Comparison of ENCODE assay signal across 8 cellular contexts in genomic region chr3:141646760-141647561, GRCh38.
DNase-seq lines count a peak whose midpoint lies in the region; ATAC-seq, FAIRE-seq and TF ChIP-seq lines count a peak whose summit lies in the region.
"Had no signal": no experiment of that assay in that cellular context is flagged by ENCODE, and none has a peak within 500 bp of the region (broad histone marks: within the 10 kb centered on the region; RNA-seq: fewer than 3 reads in every experiment).

No MANE protein-coding gene starts in this region.

- no peak overlapping the region for H3K27ac Mint-ChIP-seq in effector memory CD8-positive, alpha-beta T cell

- TF ChIP-seq CTCF in HEK293 (tag by site-specific recombination; IDR thresholded peaks at IDR 0.05) = no peak
- no peak for TF ChIP-seq CTCF in bronchial epithelial cell (IDR thresholded peaks at IDR 0.05; ENCODE audit: insufficient read depth, low read length, severe bottlenecking)

- no peaks in the 10 kb centered on the region for H3K27me3 ChIP-seq in bronchial epithelial cell (ENCODE audit: control insufficient read depth, insufficient read depth, low read length)

- peaks cover 2 to 5% of the 10 kb centered on the region in 2 donors for H3K4me1 Mint-ChIP-seq in effector memory CD8-positive, alpha-beta T cell (ENCODE audit: low read depth in 2 of 2)

- H3K36me3 ChIP-seq in HEK293 (ENCODE audit: control insufficient read depth in 2 of 2, insufficient read depth in 1 of 2, low read length in 2 of 2) (no peaks in the 10 kb centered on the region), bronchial epithelial cell (ENCODE audit: control insufficient read depth, insufficient read depth, low read length) (no peaks in the 10 kb centered on the region)

- no peaks in the 10 kb centered on the region for H3K4me1 ChIP-seq in HEK293 (ENCODE audit: control insufficient read depth, insufficient read depth, low read length)

- H3K4me3 Mint-ChIP-seq in effector memory CD8-positive, alpha-beta T cell = no peak overlapping the region

- DNase-seq in NCI-H510A treated with DMSO at 0.1 percent for 48 hours (lab: John Stamatoyannopoulos, UW) (peak; percentile 32), bronchial epithelial cell (ENCODE audit: low read depth) (peak; percentile 72), mucosa of gallbladder (ENCODE audit: low spot score) (peak; percentile 56), midbrain (lab: John Stamatoyannopoulos, UW) (no peak)
- DNase-seq in effector memory CD8-positive, alpha-beta T cell = no peak

- FAIRE-seq in bronchial epithelial cell (lab: Jason Lieb, UNC) = no peak

- no peaks in the 10 kb centered on the region for H3K9me3 ChIP-seq in HEK293 (ENCODE audit: control insufficient read depth, insufficient read depth, low read depth, low read length)

- no peak overlapping the region for H3K27ac ChIP-seq in HEK293 (ENCODE audit: extremely low read depth, low read depth, low read length)
- H3K27ac ChIP-seq: KMS-11 had no signal

- no peak for ATAC-seq in GM21717 (IDR thresholded peaks at IDR 0.05; ENCODE audit: unreplicated experiment)
- no peak for ATAC-seq in effector memory CD8-positive, alpha-beta T cell (replicated peaks)

- H3K4me3 ChIP-seq in HEK293 (ENCODE audit: low read depth, low read length) = no peak overlapping the region
- no peak overlapping the region for H3K4me3 ChIP-seq in bronchial epithelial cell (ENCODE audit: low read depth, low read length)

- no peaks in the 10 kb centered on the region for H3K36me3 Mint-ChIP-seq in effector memory CD8-positive, alpha-beta T cell (ENCODE audit: insufficient read depth)

- POLR2A ChIA-PET in HEK293 (lab: Yijun Ruan, JAX) = no interaction called here

- CTCF ChIA-PET in HEK293 (lab: Yijun Ruan, JAX) = no interaction called here

- H3K9me3 Mint-ChIP-seq in effector memory CD8-positive, alpha-beta T cell = no peaks in the 10 kb centered on the region

- H3K27me3 Mint-ChIP-seq in effector memory CD8-positive, alpha-beta T cell = no peaks in the 10 kb centered on the region

TF ChIP-seq in HEK293, 187 proteins besides CTCF, POLR2A, EP300 and RAD21:
- TF ChIP-seq ZBTB17 (tag by site-specific recombination; IDR thresholded peaks at IDR 0.05) (peak; percentile 35; the same call in 1 of the 2 replicates), ZBTB21 (tag by site-specific recombination; IDR thresholded peaks at IDR 0.05) (no peak), ZNF626 (tag by site-specific recombination; IDR thresholded peaks at IDR 0.05) (no peak), TSHZ1 (tag by site-specific recombination; IDR thresholded peaks at IDR 0.05; ENCODE audit: borderline replicate concordance) (no peak), HOXA7 (CRISPR knock-in tag; IDR thresholded peaks at IDR 0.05; ENCODE audit: borderline replicate concordance) (no peak), ZNF404 (tag by site-specific recombination; IDR thresholded peaks at IDR 0.05) (no peak), ZNF76 (tag by site-specific recombination; IDR thresholded peaks at IDR 0.05; ENCODE audit: borderline replicate concordance, low read depth) (0 out of 2 replicates have a peak, but pooled peaks have one; percentile 31), ZNF335 (tag by site-specific recombination; conservative IDR thresholded peaks at IDR 0.05) (peak; percentile 31; the same call in 1 of the 2 replicates)
- TF ChIP-seq, protein P1, sequence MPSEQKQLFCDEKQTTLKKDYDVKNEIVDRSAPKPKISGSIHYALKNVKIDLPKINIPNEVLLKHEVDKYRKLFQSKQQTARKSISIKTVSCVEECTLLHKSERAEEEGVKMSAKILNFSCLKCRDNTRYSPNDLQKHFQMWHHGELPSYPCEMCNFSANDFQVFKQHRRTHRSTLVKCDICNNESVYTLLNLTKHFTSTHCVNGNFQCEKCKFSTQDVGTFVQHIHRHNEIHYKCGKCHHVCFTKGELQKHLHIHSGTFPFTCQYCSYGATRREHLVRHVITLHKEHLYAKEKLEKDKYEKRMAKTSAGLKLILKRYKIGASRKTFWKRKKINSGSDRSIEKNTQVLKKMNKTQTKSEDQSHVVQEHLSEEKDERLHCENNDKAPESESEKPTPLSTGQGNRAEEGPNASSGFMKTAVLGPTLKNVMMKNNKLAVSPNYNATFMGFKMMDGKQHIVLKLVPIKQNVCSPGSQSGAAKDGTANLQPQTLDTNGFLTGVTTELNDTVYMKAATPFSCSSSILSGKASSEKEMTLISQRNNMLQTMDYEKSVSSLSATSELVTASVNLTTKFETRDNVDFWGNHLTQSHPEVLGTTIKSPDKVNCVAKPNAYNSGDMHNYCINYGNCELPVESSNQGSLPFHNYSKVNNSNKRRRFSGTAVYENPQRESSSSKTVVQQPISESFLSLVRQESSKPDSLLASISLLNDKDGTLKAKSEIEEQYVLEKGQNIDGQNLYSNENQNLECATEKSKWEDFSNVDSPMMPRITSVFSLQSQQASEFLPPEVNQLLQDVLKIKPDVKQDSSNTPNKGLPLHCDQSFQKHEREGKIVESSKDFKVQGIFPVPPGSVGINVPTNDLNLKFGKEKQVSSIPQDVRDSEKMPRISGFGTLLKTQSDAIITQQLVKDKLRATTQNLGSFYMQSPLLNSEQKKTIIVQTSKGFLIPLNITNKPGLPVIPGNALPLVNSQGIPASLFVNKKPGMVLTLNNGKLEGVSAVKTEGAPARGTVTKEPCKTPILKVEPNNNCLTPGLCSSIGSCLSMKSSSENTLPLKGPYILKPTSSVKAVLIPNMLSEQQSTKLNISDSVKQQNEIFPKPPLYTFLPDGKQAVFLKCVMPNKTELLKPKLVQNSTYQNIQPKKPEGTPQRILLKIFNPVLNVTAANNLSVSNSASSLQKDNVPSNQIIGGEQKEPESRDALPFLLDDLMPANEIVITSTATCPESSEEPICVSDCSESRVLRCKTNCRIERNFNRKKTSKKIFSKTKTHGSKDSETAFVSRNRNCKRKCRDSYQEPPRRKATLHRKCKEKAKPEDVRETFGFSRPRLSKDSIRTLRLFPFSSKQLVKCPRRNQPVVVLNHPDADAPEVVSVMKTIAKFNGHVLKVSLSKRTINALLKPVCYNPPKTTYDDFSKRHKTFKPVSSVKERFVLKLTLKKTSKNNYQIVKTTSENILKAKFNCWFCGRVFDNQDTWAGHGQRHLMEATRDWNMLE (tag by site-specific recombination; conservative IDR thresholded peaks at IDR 0.05; ENCODE audit: low read depth) = peak; percentile 40; the same call in 1 of the 2 replicates
TF ChIP-seq in HEK293: peak in this region for 4.

Comparison
In these comparisons a context has a peak if more than half of its experiments do, and no peak if none do; other contexts are left out.
1. DNase-seq: peak in NCI-H510A treated with DMSO at 0.1 percent for 48 hours (single experiment), bronchial epithelial cell (single experiment) and mucosa of gallbladder (single experiment); none in midbrain (single experiment) and effector memory CD8-positive, alpha-beta T cell (0 of 3).